Comparison of ENCODE assay signal across 3 cellular contexts in genomic region chr1:92074446-92074845, GRCh38. TPM values are rescaled to one million over a fixed set of nuclear protein-coding genes. Genes with fewer than 3 reads are reported as not detected.
"Had no signal": no experiment of that assay in that cellular context is flagged by ENCODE, and none has a peak within 500 bp of the region (broad histone marks: within the 10 kb centered on the region; RNA-seq: fewer than 3 reads in every experiment).

No MANE protein-coding gene starts in this region.

RNA-seq across cellular contexts. Expression of gene SETSIP, which starts 0.8 kb away (rescaled TPM):
- total RNA-seq: IMR-90 had no signal
- polyA plus RNA-seq: IgD-negative memory B cell, IMR-90 had no signal

RNA-seq across cellular contexts. Expression of gene EPHX4, which starts 44.7 kb away (rescaled TPM):
- total RNA-seq: K562 had no signal
- polyA plus RNA-seq: IgD-negative memory B cell, K562 had no signal
